In the genomic region with DNA sequence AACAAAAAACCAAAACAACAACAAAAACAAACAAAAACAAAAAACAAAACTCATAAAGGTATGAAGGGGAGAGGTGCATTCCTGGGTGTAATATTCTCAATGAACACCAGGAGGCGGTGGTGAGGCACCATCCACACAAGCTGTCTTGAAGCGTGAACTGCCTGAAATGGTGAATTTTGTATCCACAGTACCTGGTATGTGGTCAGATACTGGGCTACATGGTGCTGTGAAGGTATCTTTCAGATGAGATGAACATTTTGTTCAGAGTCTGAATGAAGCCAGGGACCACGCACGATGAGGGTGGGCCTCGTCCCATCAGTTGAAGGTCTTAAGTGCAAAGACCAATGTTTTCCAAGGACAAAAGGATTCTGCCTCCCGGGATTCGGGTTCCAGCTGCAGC, we compare ENCODE assay signal across 7 cellular contexts. TPM values are rescaled to one million over a fixed set of nuclear protein-coding genes. Genes with fewer than 3 reads are reported as not detected.
DNase-seq lines count a peak whose midpoint lies in the region; ATAC-seq and TF ChIP-seq lines count a peak whose summit lies in the region.

No MANE protein-coding gene starts in this region.

- H3K27ac ChIP-seq in KMS-11 (no peak overlapping the region), upper lobe of right lung (no peak overlapping the region), right cardiac atrium (ENCODE audit: low read length) (no peak overlapping the region)

- H3K27me3 ChIP-seq in KMS-11 (ENCODE audit: insufficient read depth, low read depth) (no peaks in the 10 kb centered on the region), upper lobe of right lung (no peaks in the 10 kb centered on the region), right cardiac atrium (ENCODE audit: control insufficient read depth, insufficient read depth) (no peaks in the 10 kb centered on the region)

- no peak overlapping the region for H3K4me3 Mint-ChIP-seq in immature natural killer cell

- H3K9ac ChIP-seq in KMS-11: no peak overlapping the region

- peak; percentile 48 for DNase-seq in GM03348 (ENCODE audit: low spot score)
- DNase-seq in activated T-cell treated with anti-CD3 and anti-CD28 coated beads for 24 hours (ENCODE audit: low read depth): peak; percentile 33
- peak in 2 of 3 donors; percentile 34 to 38 for DNase-seq in immature natural killer cell
- DNase-seq in upper lobe of right lung: peak; percentile 22
- DNase-seq in right cardiac atrium: no peak

- peaks cover 15 to 17% of the 10 kb centered on the region in 2 donors for H3K4me1 Mint-ChIP-seq in immature natural killer cell

- H3K4me3 ChIP-seq in KMS-11 (IDR thresholded peaks at IDR 0.05; ENCODE audit: insufficient read depth, low read depth, low read length) (no peak overlapping the region), upper lobe of right lung (no peak overlapping the region), right cardiac atrium (ENCODE audit: low read length) (no peak overlapping the region)

- H2AFZ ChIP-seq in KMS-11 (ENCODE audit: low read depth): no peak overlapping the region

- TF ChIP-seq CTCF in KMS-11 (conservative IDR thresholded peaks at IDR 0.05; ENCODE audit: low read depth, low read length): peak; percentile 76
- TF ChIP-seq CTCF in upper lobe of right lung (IDR thresholded peaks at IDR 0.05): peak; percentile 67

- ATAC-seq in upper lobe of right lung (peak; percentile 79), HG03354 (IDR thresholded peaks at IDR 0.05; ENCODE audit: poor library complexity, severe bottlenecking, unreplicated experiment) (no peak), right cardiac atrium (no peak)

- H3K36me3 Mint-ChIP-seq in immature natural killer cell: peaks cover 0 to 14% (median 12%) of the 10 kb centered on the region in 3 donors

- no peaks in the 10 kb centered on the region for H3K9me3 Mint-ChIP-seq in immature natural killer cell

- H3K79me2 ChIP-seq in KMS-11 (ENCODE audit: insufficient read depth, low read depth): no peaks in the 10 kb centered on the region

- H3K9me3 ChIP-seq in upper lobe of right lung (no peaks in the 10 kb centered on the region), right cardiac atrium (ENCODE audit: control insufficient read depth, low read length) (no peaks in the 10 kb centered on the region)

- H3K4me1 ChIP-seq in KMS-11 (ENCODE audit: low read depth, poor library complexity, severe bottlenecking): no peaks in the 10 kb centered on the region
- no peaks in the 10 kb centered on the region for H3K4me1 ChIP-seq in upper lobe of right lung
- H3K4me1 ChIP-seq in right cardiac atrium (ENCODE audit: control insufficient read depth, insufficient read depth, low read length): no peaks in the 10 kb centered on the region

- H3K27me3 Mint-ChIP-seq in immature natural killer cell (ENCODE audit: low read depth in 3 of 3): peaks cover 0 to 2% (median under 1%) of the 10 kb centered on the region in 3 donors

- intact Hi-C loops in upper lobe of right lung (cut with DNase I) (no loop called here), right cardiac atrium (cut with DNase I) (no loop called here)

- H4K20me1 ChIP-seq in KMS-11 (ENCODE audit: insufficient read depth): no peaks in the 10 kb centered on the region

- 81% methylated on average over 7 of the region's 7 CpGs for WGBS in right cardiac atrium

- H3K27ac Mint-ChIP-seq in immature natural killer cell: no peak overlapping the region

- no peaks in the 10 kb centered on the region for H3K36me3 ChIP-seq in KMS-11 (ENCODE audit: insufficient read depth)
- H3K36me3 ChIP-seq in upper lobe of right lung: no peaks in the 10 kb centered on the region

- no peak overlapping the region for H3K4me2 ChIP-seq in KMS-11

RNA-seq across cellular contexts. Expression of gene ASMT, which starts 58.5 kb away (rescaled TPM):
- polyA plus RNA-seq in immature natural killer cell (not detected), right cardiac atrium (not detected)
- total RNA-seq in upper lobe of right lung (not detected), right cardiac atrium (not detected)

Comparison
In these comparisons a context has a peak if more than half of its experiments do, and no peak if none do; other contexts are left out.
1. DNase-seq: peak in GM03348 (single experiment), activated T-cell treated with anti-CD3 and anti-CD28 coated beads for 24 hours (single experiment), immature natural killer cell (2 of 3) and upper lobe of right lung (single experiment); none in right cardiac atrium (0 of 3).